In the genomic region with DNA sequence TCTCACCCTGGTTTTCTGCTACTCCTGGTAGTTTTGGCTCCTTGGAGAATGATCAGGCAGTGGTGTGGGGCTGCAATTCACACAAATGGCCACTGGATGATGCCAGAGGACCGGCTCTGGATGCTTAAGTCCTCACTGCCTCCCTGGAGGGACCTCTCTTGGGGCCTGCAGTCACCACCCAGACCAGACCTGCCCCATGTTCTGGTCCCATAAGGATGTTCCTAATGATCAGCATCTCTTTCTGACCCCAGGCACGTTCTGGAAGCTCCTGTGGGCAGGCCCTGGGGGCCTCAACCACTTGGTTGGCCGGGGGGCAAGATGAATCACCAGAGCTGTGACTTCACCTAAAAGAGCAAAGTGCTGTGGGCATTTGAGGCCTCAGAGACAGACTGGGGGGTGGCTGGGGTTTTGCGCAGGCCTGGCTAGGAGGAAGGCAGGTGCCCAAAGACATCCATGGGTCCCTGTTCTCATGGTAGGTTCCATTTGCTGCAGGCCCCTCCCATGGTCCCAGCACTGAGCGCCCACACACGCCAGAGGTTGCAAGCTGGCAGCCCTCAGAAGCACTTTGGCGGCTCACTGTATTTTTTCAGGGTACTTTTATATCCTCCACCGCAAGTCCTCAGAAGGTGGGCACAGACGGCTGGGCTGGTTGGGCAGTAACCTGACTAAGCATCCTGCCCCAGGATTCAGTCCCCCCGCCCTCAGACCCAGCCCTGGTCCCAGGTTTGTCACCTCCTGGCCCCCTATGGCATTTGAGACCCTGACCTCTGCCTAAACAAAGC, we compare ENCODE assay signal across 8 cellular contexts. TPM values are rescaled to one million over a fixed set of nuclear protein-coding genes. Genes with fewer than 3 reads are reported as not detected.
DNase-seq lines count a peak whose midpoint lies in the region; ATAC-seq, FAIRE-seq and TF ChIP-seq lines count a peak whose summit lies in the region.

No MANE protein-coding gene starts in this region.

- intact Hi-C loops in spleen (cut with DNase I; ENCODE audit: low total_unique reads), result loop anchor here (2.0 to 5.0 kb wide), 3 partner anchors 81 to 284 kb away; no protein-coding TSS in a partner anchor

- H3K27ac Mint-ChIP-seq in brain, result peak overlapping the region; percentile 38 to 87 (median 86)

- H3K27ac ChIP-seq in spleen, result no peak overlapping the region

- no peaks in the 10 kb centered on the region for H3K27me3 ChIP-seq in spleen (replicated peaks in 1 of 7)

- no peak overlapping the region for H3K4me3 ChIP-seq in spleen

- no peak for TF ChIP-seq POLR2A in spleen (IDR thresholded peaks at IDR 0.05)

- TF ChIP-seq CTCF in brain (conservative IDR thresholded peaks at IDR 0.05) (peak; percentile 99), spleen (IDR thresholded peaks at IDR 0.05 in 8 of 11, conservative IDR thresholded peaks at IDR 0.05 in 3 of 11) (peak; percentile 93 to 99 (median 97))

- no peak for ATAC-seq in HG03354 (IDR thresholded peaks at IDR 0.05; ENCODE audit: poor library complexity, severe bottlenecking, unreplicated experiment)

- peaks cover 0 to 34% (median 10%) of the 10 kb centered on the region in 6 donors for H3K4me1 ChIP-seq in spleen

- H3K9me3 ChIP-seq in spleen, result peaks cover 0 to 19% (median 0%) of the 10 kb centered on the region in 8 donors

- H3K4me1 Mint-ChIP-seq in brain, result peaks cover 40% of the 10 kb centered on the region

- H3K4me3 Mint-ChIP-seq in brain, result no peak overlapping the region

- DNase-seq in 8988T, result peak; percentile 79
- peak; percentile 68 for DNase-seq in GM18507 (ENCODE audit: extremely low spot score, insufficient read length, low read depth)
- DNase-seq in NCI-H2107 treated with DMSO at 0.1 percent for 48 hours (lab: John Stamatoyannopoulos, UW; ENCODE audit: unreplicated experiment), result peak; percentile 31
- peak; percentile 83 for DNase-seq in UCSD-AML1 (lab: John Stamatoyannopoulos, UW; ENCODE audit: unreplicated experiment)
- DNase-seq in iPS DF 4.7 (ENCODE audit: extremely low read depth, low spot score), result peak; percentile 66
- peak; percentile 83 for DNase-seq in spleen

- H3K27me3 Mint-ChIP-seq in brain, result peaks cover 7% of the 10 kb centered on the region

- 60 to 71% (median 64%) methylated on average over 9 to 10 of the region's 10 CpGs for WGBS in spleen, 5 donors

- FAIRE-seq in GM18507 (lab: Jason Lieb, UNC), result peak; percentile 86

- peaks cover 17 to 29% (median 20%) of the 10 kb centered on the region in 5 experiments for H3K9me3 Mint-ChIP-seq in brain

- H3K36me3 ChIP-seq in spleen, result no peaks in the 10 kb centered on the region

- H3K36me3 Mint-ChIP-seq in brain, result peaks cover 6% of the 10 kb centered on the region

RNA-seq across cellular contexts. Expression of a gene that starts 53.2 kb away (rescaled TPM):
- polyA plus RNA-seq in brain (ENCODE audit: insufficient read depth, low read depth, low replicate concordance) (38.0 TPM), spleen (1 to 10 TPM; 1.2 to 2.6 (median 2.1) TPM)
- 1 to 10 TPM; 1.9 to 3.6 (median 2.8) TPM for total RNA-seq in spleen

Comparison
In these comparisons a context has a peak if more than half of its experiments do, and no peak if none do; other contexts are left out.
1. DNase-seq: peak in every context shown above with its lines; median percentile 83 in UCSD-AML1; 83 in spleen; 79 in 8988T; 68 in GM18507; 66 in iPS DF 4.7; 31 in NCI-H2107 treated with DMSO at 0.1 percent for 48 hours.
2. RNA of a gene that starts 53.2 kb away (polyA plus RNA-seq): 38.0 TPM in brain (single experiment); 1.2 to 2.6 TPM in spleen; every median in the first group is over 10 times any median in the second.